8 cellular contexts compared by ENCODE assay signal in genomic region chr12:53985358-53985899, GRCh38. TPM values are rescaled to one million over a fixed set of nuclear protein-coding genes. Genes with fewer than 3 reads are reported as not detected.
A peak's percentile ranks its signal among the peaks of the same experiment; 100 is the strongest.
DNase-seq lines count a peak whose midpoint lies in the region; ATAC-seq and TF ChIP-seq lines count a peak whose summit lies in the region.

No MANE protein-coding gene starts in this region.

- peak overlapping the region; percentile 39 for H2AFZ ChIP-seq in IMR-90 (replicated peaks; ENCODE audit: low read length, poor library complexity)
- H2AFZ ChIP-seq in neuron (ENCODE audit: low read depth, low read length) = peak overlapping the region; percentile 15

- H3K9me3 ChIP-seq in CD4-positive, alpha-beta memory T cell (ENCODE audit: control insufficient read depth in 1 of 2, low read length in 2 of 2) = no peaks in the 10 kb centered on the region
- H3K9me3 ChIP-seq in IMR-90 (ENCODE audit: control insufficient read depth, insufficient read depth, low read length) (peaks cover 5% of the 10 kb centered on the region), neuron (ENCODE audit: low read length) (no peaks in the 10 kb centered on the region), stomach (peaks cover 0 to 17% (median 1%) of the 10 kb centered on the region in 4 donors)

- H3K18ac ChIP-seq in IMR-90 (ENCODE audit: low read depth, low read length) = no peak overlapping the region

- H4K20me1 ChIP-seq in IMR-90 (ENCODE audit: insufficient read depth, low read length) = no peaks in the 10 kb centered on the region

- H3K4me2 ChIP-seq in IMR-90 (ENCODE audit: low read depth, low read length) = no peak overlapping the region

- H3K9me3 Mint-ChIP-seq in CD4-positive, alpha-beta memory T cell = peaks cover 0 to 34% (median 5%) of the 10 kb centered on the region in 8 donors
- no peaks in the 10 kb centered on the region for H3K9me3 Mint-ChIP-seq in central memory CD8-positive, alpha-beta T cell

- peaks cover 0 to 1% of the 10 kb centered on the region in 2 donors for H3K36me3 Mint-ChIP-seq in CD4-positive, alpha-beta memory T cell
- H3K36me3 Mint-ChIP-seq in central memory CD8-positive, alpha-beta T cell (ENCODE audit: insufficient read depth) = peaks cover 24% of the 10 kb centered on the region

- no peak overlapping the region for H3K27ac ChIP-seq in CD4-positive, alpha-beta memory T cell (ENCODE audit: low read depth, low read length)
- H3K27ac ChIP-seq in IMR-90 (ENCODE audit: insufficient read depth, low read length) = no peak overlapping the region
- H3K27ac ChIP-seq in stomach = no peak overlapping the region

- POLR2A ChIA-PET in CD4-positive, alpha-beta memory T cell (lab: Charles Lee; ENCODE audit: partially characterized antibody) = no interaction called here
- POLR2A ChIA-PET in IMR-90 (lab: Charles Lee; ENCODE audit: unreplicated experiment) = interaction anchor here (0.6 kb wide), 1 partner anchor 248 kb away, joined by 3 read pairs; no protein-coding TSS in a partner anchor

- H3K4me3 ChIP-seq in CD4-positive, alpha-beta memory T cell (ENCODE audit: low read length in 2 of 2) = no peak overlapping the region
- H3K4me3 ChIP-seq in IMR-90 (ENCODE audit: insufficient read depth, low read depth, low read length) (no peak overlapping the region), neuron (ENCODE audit: low read length) (no peak overlapping the region), stomach (peak overlapping the region in 2 of 4 donors; percentile 24 to 30)

- no peak overlapping the region for H3K56ac ChIP-seq in IMR-90 (ENCODE audit: extremely low read depth, insufficient read depth, low read length)

- H4K8ac ChIP-seq in IMR-90 (ENCODE audit: low read depth in 2 of 2, low read length in 2 of 2) = no peak overlapping the region

- H3K9me1 ChIP-seq in IMR-90 (ENCODE audit: insufficient read depth, low read length) = no peaks in the 10 kb centered on the region

- no peak for TF ChIP-seq EP300 in stomach (IDR thresholded peaks at IDR 0.05)

- no peak overlapping the region for H2AK9ac ChIP-seq in IMR-90 (replicated peaks; ENCODE audit: low read depth, low read length, poor library complexity)

- H3K4me3 Mint-ChIP-seq in CD4-positive, alpha-beta memory T cell = peak overlapping the region; percentile 45 to 88 (median 65)
- H3K4me3 Mint-ChIP-seq in central memory CD8-positive, alpha-beta T cell = peak overlapping the region; percentile 61

- ATAC-seq in IMR-90 (ENCODE audit: low read depth) = no peak
- ATAC-seq in central memory CD8-positive, alpha-beta T cell (replicated peaks; ENCODE audit: extremely low read depth, poor library complexity, severe bottlenecking) = no peak

- H2BK20ac ChIP-seq in IMR-90 (ENCODE audit: low read depth, low read length) = no peak overlapping the region

- H3K27me3 Mint-ChIP-seq in CD4-positive, alpha-beta memory T cell = peaks cover 76 to 82% of the 10 kb centered on the region in 2 donors
- H3K27me3 Mint-ChIP-seq in central memory CD8-positive, alpha-beta T cell = peaks cover 99% of the 10 kb centered on the region

- H3K4me1 Mint-ChIP-seq in CD4-positive, alpha-beta memory T cell = peaks cover 18 to 60% (median 33%) of the 10 kb centered on the region in 4 donors
- peaks cover 44% of the 10 kb centered on the region for H3K4me1 Mint-ChIP-seq in central memory CD8-positive, alpha-beta T cell

- peak overlapping the region in 2 of 7 donors; percentile 7 to 93 for H3K27ac Mint-ChIP-seq in CD4-positive, alpha-beta memory T cell
- peak overlapping the region; percentile 65 for H3K27ac Mint-ChIP-seq in central memory CD8-positive, alpha-beta T cell (ENCODE audit: low read depth)

- no peak overlapping the region for H2AK5ac ChIP-seq in IMR-90 (ENCODE audit: low read depth, low read length)

- 7% methylated on average over 12 of the region's 36 CpGs; no CpG with 5 or more reads in 1 of the 2 experiments for WGBS in IMR-90 (ENCODE audit: extremely low coverage in 2 of 2, insufficient read length in 1 of 2), 2 experiments
- 7 to 13% (median 10%) methylated on average over 10 to 36 of the region's 36 CpGs for WGBS in stomach, 5 donors

- in situ Hi-C loops in IMR-90 (cut with MboI; ENCODE audit: low sequenced_read_pairs) = no loop called here

- peaks cover 36% of the 10 kb centered on the region for H3K4me1 ChIP-seq in CD4-positive, alpha-beta memory T cell (ENCODE audit: insufficient read depth, low read length)
- H3K4me1 ChIP-seq in IMR-90 (ENCODE audit: control insufficient read depth, insufficient read depth, low read length) = 0 out of 2 replicates have a peak, but pooled peaks cover 2% of the 10 kb centered on the region
- no peaks in the 10 kb centered on the region for H3K4me1 ChIP-seq in neuron (ENCODE audit: insufficient read depth, low read length)
- H3K4me1 ChIP-seq in stomach = peaks cover 15 to 42% (median 33%) of the 10 kb centered on the region in 4 donors

- no peaks in the 10 kb centered on the region for H3K79me1 ChIP-seq in IMR-90 (ENCODE audit: low read depth in 1 of 2, low read length in 2 of 2)

- no peak for TF ChIP-seq CTCF in IMR-90 (conservative IDR thresholded peaks at IDR 0.05; ENCODE audit: low read depth, low read length)
- TF ChIP-seq CTCF in stomach (IDR thresholded peaks at IDR 0.05) = no peak

- H2BK120ac ChIP-seq in IMR-90 (ENCODE audit: low read depth, low read length) = no peak overlapping the region

- DNase-seq in CD4-positive, alpha-beta memory T cell = no peak
- no peak for DNase-seq in IMR-90
- DNase-seq in central memory CD8-positive, alpha-beta T cell (ENCODE audit: low spot score in 2 of 2) = no peak
- no peak for DNase-seq in NCI-H446 (lab: John Stamatoyannopoulos, UW)
- no peak for DNase-seq in NCI-H748 treated with DMSO at 0.1 percent for 48 hours (lab: John Stamatoyannopoulos, UW)
- no peak for DNase-seq in anterior cingulate cortex (lab: John Stamatoyannopoulos, UW)
- no peak for DNase-seq in stomach

- peaks cover 94% of the 10 kb centered on the region for H3K27me3 ChIP-seq in CD4-positive, alpha-beta memory T cell (ENCODE audit: insufficient read depth, low read length)
- peaks cover 95% of the 10 kb centered on the region for H3K27me3 ChIP-seq in IMR-90 (ENCODE audit: control insufficient read depth, insufficient read depth, low read length)
- peaks cover 95% of the 10 kb centered on the region for H3K27me3 ChIP-seq in neuron (ENCODE audit: insufficient read depth, low read length)
- peaks cover 82 to 100% (median 99%) of the 10 kb centered on the region in 3 donors for H3K27me3 ChIP-seq in stomach

- CTCF ChIA-PET in CD4-positive, alpha-beta memory T cell (lab: Charles Lee; ENCODE audit: partially characterized antibody) = interaction anchor here (1.3 to 2.4 kb wide), 4 partner anchors 206 to 230 kb away, joined by 3 to 8 read pairs (median 4); no protein-coding TSS in a partner anchor
- CTCF ChIA-PET in IMR-90 (lab: Yijun Ruan, JAX) = interaction anchor here (0.6 to 1.3 kb wide), 4 partner anchors 14 to 242 kb away, joined by 3 to 9 read pairs (median 4); partner anchors contain the start of gene HOXC9

- TF ChIP-seq POLR2A in IMR-90 (IDR thresholded peaks at IDR 0.05; ENCODE audit: low read depth, low read length) (no peak), stomach (IDR thresholded peaks at IDR 0.05) (no peak)

- BruUV-seq in IMR-90 (replicated peaks; lab: Mats Ljungman, UMichigan) = no TSS peak

- H3K4ac ChIP-seq in IMR-90 (ENCODE audit: low read depth, low read length) = no peak overlapping the region

- no peak overlapping the region for H4K91ac ChIP-seq in IMR-90 (ENCODE audit: insufficient read depth, low read depth, low read length)

- H3K36me3 ChIP-seq in CD4-positive, alpha-beta memory T cell (ENCODE audit: insufficient read depth, low read length) = no peaks in the 10 kb centered on the region
- H3K36me3 ChIP-seq in IMR-90 (ENCODE audit: control insufficient read depth, insufficient read depth, low read length) (no peaks in the 10 kb centered on the region), neuron (ENCODE audit: insufficient read depth, low read length) (no peaks in the 10 kb centered on the region), stomach (no peaks in the 10 kb centered on the region)

- dilution Hi-C loops in IMR-90 (cut with HindIII; ENCODE audit: low sequenced_read_pairs, unreplicated experiment) = no loop called here

- H3K23ac ChIP-seq in IMR-90 (ENCODE audit: low read depth, low read length) = no peak overlapping the region; the same call in 1 of the 2 replicates

- H2BK5ac ChIP-seq in IMR-90 (ENCODE audit: low read depth, low read length, poor library complexity, severe bottlenecking) = no peak overlapping the region

- H4K5ac ChIP-seq in IMR-90 (ENCODE audit: low read depth, low read length) = no peak overlapping the region

- H3K14ac ChIP-seq in IMR-90 (replicated peaks; ENCODE audit: low read depth, low read length) = no peak overlapping the region

- no peak for TF ChIP-seq RAD21 in IMR-90 (IDR thresholded peaks at IDR 0.05; ENCODE audit: low read length)

- intact Hi-C loops in CD4-positive, alpha-beta memory T cell (cut with micrococcal nuclease) = loop anchor here (5.0 kb wide), 1 partner anchor 33 kb away; the partner anchor contains the start of gene HOXC12
- intact Hi-C loops in IMR-90 (cut with micrococcal nuclease) = loop anchor here (5.0 kb wide), 1 partner anchor 218 kb away; no protein-coding TSS in a partner anchor
- intact Hi-C loops in stomach (cut with DNase I; ENCODE audit: low total_unique reads) = no loop called here

- H3K9ac ChIP-seq in IMR-90 (ENCODE audit: low read depth, low read length) = no peak overlapping the region

- no peak overlapping the region for H2BK15ac ChIP-seq in IMR-90 (ENCODE audit: low read depth, low read length)

RNA-seq across cellular contexts. Expression of gene HOXC10, which starts 0.5 kb away (rescaled TPM):
- total RNA-seq in CD4-positive, alpha-beta memory T cell = not detected
- not detected for polyA plus RNA-seq in CD4-positive, alpha-beta memory T cell
- not detected in 2 replicates for total RNA-seq in IMR-90 (2012; rRNA removed)
- polyA plus RNA-seq in IMR-90 (2012; rRNA removed) = 0.15 TPM in 1 of 2 replicates, not detected in the other
- polyA plus RNA-seq in IMR-90 (2012; cell fraction: cytosol; rRNA removed) = not detected in 2 replicates
- polyA plus RNA-seq in IMR-90 (2012; cell fraction: nucleus; rRNA removed; ENCODE audit: low replicate concordance) = not detected in 2 replicates
- total RNA-seq in stomach = not detected
- not detected for polyA plus RNA-seq in stomach

RNA-seq across cellular contexts. Expression of gene HOTAIR, which starts 10.7 kb away (rescaled TPM):
- not detected for total RNA-seq in CD4-positive, alpha-beta memory T cell
- not detected for polyA plus RNA-seq in CD4-positive, alpha-beta memory T cell
- total RNA-seq in IMR-90 (2012; rRNA removed) (not detected in 2 replicates), stomach (not detected)
- polyA plus RNA-seq in IMR-90 (2012; rRNA removed) (not detected in 2 replicates), stomach (not detected)
- polyA plus RNA-seq in IMR-90 (2012; cell fraction: cytosol; rRNA removed) = not detected in 2 replicates
- not detected in 2 replicates for polyA plus RNA-seq in IMR-90 (2012; cell fraction: nucleus; rRNA removed; ENCODE audit: low replicate concordance)

RNA-seq across cellular contexts. Expression of gene HOXC11, which starts 12.5 kb away (rescaled TPM):
- total RNA-seq in CD4-positive, alpha-beta memory T cell = not detected
- polyA plus RNA-seq in CD4-positive, alpha-beta memory T cell = not detected
- total RNA-seq in IMR-90 (2012; rRNA removed) = not detected in 2 replicates
- polyA plus RNA-seq in IMR-90 (2012; rRNA removed) = not detected in 2 replicates
- polyA plus RNA-seq in IMR-90 (2012; cell fraction: cytosol; rRNA removed) = not detected in 2 replicates
- not detected in 2 replicates for polyA plus RNA-seq in IMR-90 (2012; cell fraction: nucleus; rRNA removed; ENCODE audit: low replicate concordance)
- total RNA-seq in stomach = not detected
- not detected for polyA plus RNA-seq in stomach

RNA-seq across cellular contexts. Expression of gene HOXC9, which starts 14.5 kb away (rescaled TPM):
- total RNA-seq in CD4-positive, alpha-beta memory T cell = not detected
- polyA plus RNA-seq in CD4-positive, alpha-beta memory T cell = not detected
- total RNA-seq in IMR-90 (2012; rRNA removed) (not detected in 2 replicates), stomach (not detected)
- polyA plus RNA-seq in IMR-90 (2012; rRNA removed) (0.13 and 0.26 TPM in 2 replicates), stomach (under 1 TPM in 1 of 3 donors, not detected in 2; 0.08 TPM)
- 0.41 and 0.46 TPM in 2 replicates for polyA plus RNA-seq in IMR-90 (2012; cell fraction: cytosol; rRNA removed)
- polyA plus RNA-seq in IMR-90 (2012; cell fraction: nucleus; rRNA removed; ENCODE audit: low replicate concordance) = 0.13 and 0.21 TPM in 2 replicates

RNA-seq across cellular contexts. Expression of gene HOXC8, which starts 23.4 kb away (rescaled TPM):
- not detected for total RNA-seq in CD4-positive, alpha-beta memory T cell
- polyA plus RNA-seq in CD4-positive, alpha-beta memory T cell = not detected
- total RNA-seq in IMR-90 (2012; rRNA removed) (0.18 and 0.28 TPM in 2 replicates), stomach (not detected)
- polyA plus RNA-seq in IMR-90 (2012; rRNA removed) (1.3 and 1.4 TPM in 2 replicates), stomach (under 1 TPM in 1 of 3 donors, not detected in 2; 0.08 TPM)
- 0.71 and 0.99 TPM in 2 replicates for polyA plus RNA-seq in IMR-90 (2012; cell fraction: cytosol; rRNA removed)
- polyA plus RNA-seq in IMR-90 (2012; cell fraction: nucleus; rRNA removed; ENCODE audit: low replicate concordance) = 0.24 and 0.28 TPM in 2 replicates
